ENCODE assay signal across 2 cellular contexts in the genomic region with DNA sequence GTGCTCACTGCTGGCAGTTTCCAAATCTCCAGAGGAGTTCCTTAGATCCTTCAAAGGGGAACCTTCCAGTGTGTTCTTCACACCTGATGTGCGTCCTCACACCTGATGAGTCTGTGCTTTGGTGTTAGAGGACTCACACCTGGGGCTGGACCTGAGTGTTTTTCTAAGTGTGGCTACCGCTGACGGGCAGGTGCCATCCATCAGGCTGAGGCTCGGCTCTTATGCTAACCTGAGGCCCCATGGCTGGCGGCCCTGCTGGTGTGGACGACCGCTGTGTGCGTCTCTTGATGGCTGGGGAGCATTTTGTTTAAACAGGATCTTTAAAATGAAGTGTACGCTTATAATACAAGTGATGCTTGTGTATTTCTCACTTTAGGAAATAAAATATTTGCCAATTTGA.
TF ChIP-seq lines count a peak whose summit lies in the region.

No MANE protein-coding gene starts in this region.

TF ChIP-seq in HCT116, 20 proteins besides CTCF, POLR2A, EP300 and RAD21:
- TF ChIP-seq CBX3 (IDR thresholded peaks at IDR 0.05; ENCODE audit: low read depth) (no peak), FOSL1 (IDR thresholded peaks at IDR 0.05; ENCODE audit: low read depth) (no peak), YY1 (IDR thresholded peaks at IDR 0.05; ENCODE audit: extremely low read depth, insufficient replicate concordance, low read depth, low read length) (no peak), EZH2phosphoT487 (IDR thresholded peaks at IDR 0.05; ENCODE audit: borderline replicate concordance) (no peak), ELF1 (IDR thresholded peaks at IDR 0.05; ENCODE audit: borderline replicate concordance, low read depth) (no peak), SIN3A (IDR thresholded peaks at IDR 0.05; ENCODE audit: low read depth) (no peak), ZFX (IDR thresholded peaks at IDR 0.05) (no peak), SRF (IDR thresholded peaks at IDR 0.05; ENCODE audit: low read depth) (no peak), SP1 (IDR thresholded peaks at IDR 0.05; ENCODE audit: low read depth) (no peak), EZH2 (IDR thresholded peaks at IDR 0.05) (no peak), POLR2AphosphoS5 (IDR thresholded peaks at IDR 0.05; ENCODE audit: low read depth, low read length) (no peak)
- TF ChIP-seq, protein P1, sequence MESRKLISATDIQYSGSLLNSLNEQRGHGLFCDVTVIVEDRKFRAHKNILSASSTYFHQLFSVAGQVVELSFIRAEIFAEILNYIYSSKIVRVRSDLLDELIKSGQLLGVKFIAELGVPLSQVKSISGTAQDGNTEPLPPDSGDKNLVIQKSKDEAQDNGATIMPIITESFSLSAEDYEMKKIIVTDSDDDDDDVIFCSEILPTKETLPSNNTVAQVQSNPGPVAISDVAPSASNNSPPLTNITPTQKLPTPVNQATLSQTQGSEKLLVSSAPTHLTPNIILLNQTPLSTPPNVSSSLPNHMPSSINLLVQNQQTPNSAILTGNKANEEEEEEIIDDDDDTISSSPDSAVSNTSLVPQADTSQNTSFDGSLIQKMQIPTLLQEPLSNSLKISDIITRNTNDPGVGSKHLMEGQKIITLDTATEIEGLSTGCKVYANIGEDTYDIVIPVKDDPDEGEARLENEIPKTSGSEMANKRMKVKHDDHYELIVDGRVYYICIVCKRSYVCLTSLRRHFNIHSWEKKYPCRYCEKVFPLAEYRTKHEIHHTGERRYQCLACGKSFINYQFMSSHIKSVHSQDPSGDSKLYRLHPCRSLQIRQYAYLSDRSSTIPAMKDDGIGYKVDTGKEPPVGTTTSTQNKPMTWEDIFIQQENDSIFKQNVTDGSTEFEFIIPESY (IDR thresholded peaks at IDR 0.05; ENCODE audit: extremely low read depth, insufficient replicate concordance, low read length) = no peak

TF ChIP-seq in K562, 482 proteins besides CTCF, POLR2A, EP300 and RAD21:
- no peak for TF ChIP-seq HNRNPUL1 (IDR thresholded peaks at IDR 0.05; ENCODE audit: low read length)
- TF ChIP-seq, protein P2, sequence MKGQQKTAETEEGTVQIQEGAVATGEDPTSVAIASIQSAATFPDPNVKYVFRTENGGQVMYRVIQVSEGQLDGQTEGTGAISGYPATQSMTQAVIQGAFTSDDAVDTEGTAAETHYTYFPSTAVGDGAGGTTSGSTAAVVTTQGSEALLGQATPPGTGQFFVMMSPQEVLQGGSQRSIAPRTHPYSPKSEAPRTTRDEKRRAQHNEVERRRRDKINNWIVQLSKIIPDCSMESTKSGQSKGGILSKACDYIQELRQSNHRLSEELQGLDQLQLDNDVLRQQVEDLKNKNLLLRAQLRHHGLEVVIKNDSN (CRISPR knock-in tag; IDR thresholded peaks at IDR 0.05) = no peak
- no peak for TF ChIP-seq FOXK1 (CRISPR knock-in tag; IDR thresholded peaks at IDR 0.05; ENCODE audit: borderline replicate concordance)
- TF ChIP-seq SP1 (CRISPR knock-in tag; IDR thresholded peaks at IDR 0.05) = no peak
- TF ChIP-seq ZC3H11A (IDR thresholded peaks at IDR 0.05; ENCODE audit: low read depth, low read length) = no peak
- no peak for TF ChIP-seq RFX7 (CRISPR knock-in tag; IDR thresholded peaks at IDR 0.05)
- TF ChIP-seq ZEB2 (IDR thresholded peaks at IDR 0.05) = no peak
- no peak for TF ChIP-seq ZNF24 (IDR thresholded peaks at IDR 0.05)
- no peak for TF ChIP-seq ZNF263 (CRISPR knock-in tag; IDR thresholded peaks at IDR 0.05; ENCODE audit: borderline replicate concordance)
- TF ChIP-seq PTRF (tag; IDR thresholded peaks at IDR 0.05) = no peak
- TF ChIP-seq, protein P3, sequence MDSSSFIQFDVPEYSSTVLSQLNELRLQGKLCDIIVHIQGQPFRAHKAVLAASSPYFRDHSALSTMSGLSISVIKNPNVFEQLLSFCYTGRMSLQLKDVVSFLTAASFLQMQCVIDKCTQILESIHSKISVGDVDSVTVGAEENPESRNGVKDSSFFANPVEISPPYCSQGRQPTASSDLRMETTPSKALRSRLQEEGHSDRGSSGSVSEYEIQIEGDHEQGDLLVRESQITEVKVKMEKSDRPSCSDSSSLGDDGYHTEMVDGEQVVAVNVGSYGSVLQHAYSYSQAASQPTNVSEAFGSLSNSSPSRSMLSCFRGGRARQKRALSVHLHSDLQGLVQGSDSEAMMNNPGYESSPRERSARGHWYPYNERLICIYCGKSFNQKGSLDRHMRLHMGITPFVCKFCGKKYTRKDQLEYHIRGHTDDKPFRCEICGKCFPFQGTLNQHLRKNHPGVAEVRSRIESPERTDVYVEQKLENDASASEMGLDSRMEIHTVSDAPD (CRISPR knock-in tag; IDR thresholded peaks at IDR 0.05) = no peak
- TF ChIP-seq, protein P4, sequence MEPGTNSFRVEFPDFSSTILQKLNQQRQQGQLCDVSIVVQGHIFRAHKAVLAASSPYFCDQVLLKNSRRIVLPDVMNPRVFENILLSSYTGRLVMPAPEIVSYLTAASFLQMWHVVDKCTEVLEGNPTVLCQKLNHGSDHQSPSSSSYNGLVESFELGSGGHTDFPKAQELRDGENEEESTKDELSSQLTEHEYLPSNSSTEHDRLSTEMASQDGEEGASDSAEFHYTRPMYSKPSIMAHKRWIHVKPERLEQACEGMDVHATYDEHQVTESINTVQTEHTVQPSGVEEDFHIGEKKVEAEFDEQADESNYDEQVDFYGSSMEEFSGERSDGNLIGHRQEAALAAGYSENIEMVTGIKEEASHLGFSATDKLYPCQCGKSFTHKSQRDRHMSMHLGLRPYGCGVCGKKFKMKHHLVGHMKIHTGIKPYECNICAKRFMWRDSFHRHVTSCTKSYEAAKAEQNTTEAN (CRISPR knock-in tag; IDR thresholded peaks at IDR 0.05) = no peak
- TF ChIP-seq, protein P5, sequence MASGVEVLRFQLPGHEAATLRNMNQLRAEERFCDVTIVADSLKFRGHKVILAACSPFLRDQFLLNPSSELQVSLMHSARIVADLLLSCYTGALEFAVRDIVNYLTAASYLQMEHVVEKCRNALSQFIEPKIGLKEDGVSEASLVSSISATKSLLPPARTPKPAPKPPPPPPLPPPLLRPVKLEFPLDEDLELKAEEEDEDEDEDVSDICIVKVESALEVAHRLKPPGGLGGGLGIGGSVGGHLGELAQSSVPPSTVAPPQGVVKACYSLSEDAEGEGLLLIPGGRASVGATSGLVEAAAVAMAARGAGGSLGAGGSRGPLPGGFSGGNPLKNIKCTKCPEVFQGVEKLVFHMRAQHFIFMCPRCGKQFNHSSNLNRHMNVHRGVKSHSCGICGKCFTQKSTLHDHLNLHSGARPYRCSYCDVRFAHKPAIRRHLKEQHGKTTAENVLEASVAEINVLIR (CRISPR knock-in tag; IDR thresholded peaks at IDR 0.05) = no peak
- no peak for TF ChIP-seq BRD4 (IDR thresholded peaks at IDR 0.05)
- no peak for TF ChIP-seq E2F3 (CRISPR knock-in tag; IDR thresholded peaks at IDR 0.05)
- TF ChIP-seq NFYB (IDR thresholded peaks at IDR 0.05; ENCODE audit: extremely low read depth, insufficient read length) = no peak
